Comparison of ENCODE assay signal across 19 cellular contexts in the genomic region with DNA sequence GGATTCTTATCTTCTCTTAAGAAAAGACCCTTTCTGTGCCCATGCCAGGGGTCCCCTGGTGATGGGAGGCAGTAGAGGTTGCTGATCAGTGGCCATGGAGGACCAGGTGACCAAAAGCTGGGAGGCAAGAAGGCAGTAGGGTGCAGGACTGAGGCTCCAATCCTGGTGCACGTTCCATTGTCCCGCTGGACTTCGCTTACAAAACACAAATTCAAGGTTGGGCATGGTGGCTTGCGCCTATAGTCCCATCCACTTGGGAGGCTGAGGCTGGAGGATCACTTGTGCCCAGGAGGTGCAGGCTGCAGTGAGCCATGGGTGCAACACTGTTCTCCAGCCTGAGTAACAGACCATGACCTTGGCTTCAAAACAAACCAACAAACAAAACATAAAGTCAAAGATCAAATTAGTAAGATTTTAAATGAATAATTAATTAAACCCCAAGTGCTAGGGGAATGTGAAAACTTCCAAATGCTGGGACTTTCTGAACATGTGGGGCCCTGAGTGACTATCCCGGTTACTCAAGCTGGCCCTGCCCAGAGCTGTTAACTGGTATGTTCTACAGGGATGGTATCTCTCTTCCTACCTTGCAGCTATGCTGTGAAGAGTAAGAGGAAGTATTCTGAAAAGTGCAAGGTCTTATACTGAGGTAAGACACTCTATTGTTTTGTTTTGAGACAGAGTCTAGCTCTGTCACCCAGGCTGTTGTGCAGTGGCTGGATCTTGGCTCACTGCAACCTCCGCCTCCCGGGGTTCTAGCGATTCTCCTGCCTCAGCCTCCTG.
A peak's percentile ranks its signal among the peaks of the same experiment; 100 is the strongest.
DNase-seq lines count a peak whose midpoint lies in the region; ATAC-seq and TF ChIP-seq lines count a peak whose summit lies in the region.
"Had no signal": no experiment of that assay in that cellular context is flagged by ENCODE, and none has a peak within 500 bp of the region (broad histone marks: within the 10 kb centered on the region; RNA-seq: fewer than 3 reads in every experiment).

No MANE protein-coding gene starts in this region.

- H4K20me1 ChIP-seq in Karpas-422 (ENCODE audit: insufficient read depth, low read depth, low read length) = no peaks in the 10 kb centered on the region
- no peaks in the 10 kb centered on the region for H4K20me1 ChIP-seq in GM23338 (replicated peaks; ENCODE audit: insufficient read depth)

- peak overlapping the region; percentile 29 for H3K27ac Mint-ChIP-seq in activated CD4-positive, alpha-beta T cell treated with anti-CD3 and anti-CD28 coated beads, Interleukin-2, amount 10 ng/mL, durations not matched to agents 24 days and 14 days
- H3K27ac Mint-ChIP-seq in dendritic cell treated with granulocyte-macrophage colony-stimulating factor and Interleukin-4, amounts not matched to agents 40 ng/mL and 50 ng/mL, for 4 days = peak overlapping the region; percentile 46
- H3K27ac Mint-ChIP-seq in GM23338 = no peak overlapping the region

- peak overlapping the region; percentile 32; the same call in 1 of the 2 replicates for H3K9ac ChIP-seq in Karpas-422 (ENCODE audit: low read length)

- intact Hi-C loops in activated CD4-positive, alpha-beta T cell treated with anti-CD3 and anti-CD28 coated beads, Interleukin-2, amount 10 ng/mL, durations not matched to agents 24 days and 14 days (cut with micrococcal nuclease) = no loop called here
- intact Hi-C loops in dendritic cell treated with granulocyte-macrophage colony-stimulating factor and Interleukin-4, amounts not matched to agents 40 ng/mL and 50 ng/mL, for 4 days (cut with micrococcal nuclease) = loop anchor here (5.0 kb wide), 1 partner anchor 55 kb away; no protein-coding TSS in a partner anchor

- H3K4me1 Mint-ChIP-seq in activated CD4-positive, alpha-beta T cell treated with anti-CD3 and anti-CD28 coated beads, Interleukin-2, amount 10 ng/mL, durations not matched to agents 24 days and 14 days = peaks cover 59% of the 10 kb centered on the region
- H3K4me1 Mint-ChIP-seq in dendritic cell treated with granulocyte-macrophage colony-stimulating factor and Interleukin-4, amounts not matched to agents 40 ng/mL and 50 ng/mL, for 4 days (ENCODE audit: low read depth) = peaks cover 67% of the 10 kb centered on the region
- peaks cover 28% of the 10 kb centered on the region for H3K4me1 Mint-ChIP-seq in GM23338

- H3K4me3 Mint-ChIP-seq in activated CD4-positive, alpha-beta T cell treated with anti-CD3 and anti-CD28 coated beads, Interleukin-2, amount 10 ng/mL, durations not matched to agents 24 days and 14 days = no peak overlapping the region
- no peak overlapping the region for H3K4me3 Mint-ChIP-seq in dendritic cell treated with granulocyte-macrophage colony-stimulating factor and Interleukin-4, amounts not matched to agents 40 ng/mL and 50 ng/mL, for 4 days
- H3K4me3 Mint-ChIP-seq in GM23338 = no peak overlapping the region

- no peaks in the 10 kb centered on the region for H3K9me3 Mint-ChIP-seq in activated CD4-positive, alpha-beta T cell treated with anti-CD3 and anti-CD28 coated beads, Interleukin-2, amount 10 ng/mL, durations not matched to agents 24 days and 14 days
- no peaks in the 10 kb centered on the region for H3K9me3 Mint-ChIP-seq in dendritic cell treated with granulocyte-macrophage colony-stimulating factor and Interleukin-4, amounts not matched to agents 40 ng/mL and 50 ng/mL, for 4 days
- no peaks in the 10 kb centered on the region for H3K9me3 Mint-ChIP-seq in GM23338

- H3K79me2 ChIP-seq in Karpas-422 (ENCODE audit: low read length) (no peaks in the 10 kb centered on the region), GM23338 (replicated peaks; ENCODE audit: insufficient read depth) (no peaks in the 10 kb centered on the region)

- H3K4me3 ChIP-seq in Karpas-422 (ENCODE audit: low read length) = no peak overlapping the region
- H3K4me3 ChIP-seq in effector memory CD4-positive, alpha-beta T cell (ENCODE audit: insufficient read depth, low read depth, low read length, poor library complexity, severe bottlenecking) = no peak overlapping the region
- no peak overlapping the region for H3K4me3 ChIP-seq in GM23338
- H3K4me3 ChIP-seq: body of pancreas, pancreas, smooth muscle cell had no signal

- peaks cover 77% of the 10 kb centered on the region for H3K4me1 ChIP-seq in Karpas-422 (ENCODE audit: low read length)
- H3K4me1 ChIP-seq in effector memory CD4-positive, alpha-beta T cell (ENCODE audit: control insufficient read depth, insufficient read depth, low read length, poor library complexity, severe bottlenecking) = peaks cover 20% of the 10 kb centered on the region
- H3K4me1 ChIP-seq in GM23338 (ENCODE audit: insufficient read depth) = peaks cover 22% of the 10 kb centered on the region; the same call in 1 of the 2 replicates

- no peak for TF ChIP-seq CTCF in GM23338 (conservative IDR thresholded peaks at IDR 0.05; ENCODE audit: low read depth in 2 of 2)

- H3K27me3 ChIP-seq in Karpas-422 (ENCODE audit: low read length) (no peaks in the 10 kb centered on the region), GM23338 (ENCODE audit: insufficient read depth) (no peaks in the 10 kb centered on the region)
- H3K27me3 ChIP-seq in effector memory CD4-positive, alpha-beta T cell (replicated peaks; ENCODE audit: control insufficient read depth, insufficient read depth, low read length, poor library complexity, severe bottlenecking) = no peaks in the 10 kb centered on the region
- H3K27me3 ChIP-seq: body of pancreas, pancreas had no signal

- no peaks in the 10 kb centered on the region for H3F3A ChIP-seq in GM23338 (replicated peaks; ENCODE audit: low read depth)

- H3K27ac ChIP-seq in Karpas-422 (ENCODE audit: low read length) = peak overlapping the region; percentile 95
- H3K27ac ChIP-seq in effector memory CD4-positive, alpha-beta T cell (ENCODE audit: insufficient read depth, low read length, poor library complexity, severe bottlenecking) = no peak overlapping the region
- H3K27ac ChIP-seq in GM23338 (ENCODE audit: low read depth) = no peak overlapping the region
- H3K27ac ChIP-seq: body of pancreas, pancreas had no signal

- H3K9me3 ChIP-seq in Karpas-422 (ENCODE audit: low read length) = no peaks in the 10 kb centered on the region
- H3K9me3 ChIP-seq in effector memory CD4-positive, alpha-beta T cell (ENCODE audit: control insufficient read depth, low read length) = no peaks in the 10 kb centered on the region
- H3K9me3 ChIP-seq: body of pancreas, pancreas had no signal

- no peaks in the 10 kb centered on the region for H3K36me3 Mint-ChIP-seq in activated CD4-positive, alpha-beta T cell treated with anti-CD3 and anti-CD28 coated beads, Interleukin-2, amount 10 ng/mL, durations not matched to agents 24 days and 14 days (ENCODE audit: low read depth)
- H3K36me3 Mint-ChIP-seq in dendritic cell treated with granulocyte-macrophage colony-stimulating factor and Interleukin-4, amounts not matched to agents 40 ng/mL and 50 ng/mL, for 4 days (ENCODE audit: low read depth) = no peaks in the 10 kb centered on the region
- H3K36me3 Mint-ChIP-seq in GM23338 (ENCODE audit: low read depth) = no peaks in the 10 kb centered on the region

- DNase-seq in activated CD4-positive, alpha-beta T cell treated with anti-CD3 and anti-CD28 coated beads, Interleukin-2, amount 10 ng/mL, durations not matched to agents 24 days and 14 days = no peak
- no peak for DNase-seq in activated CD4-positive, alpha-beta T cell treated with anti-CD3 and anti-CD28 coated beads for 48 hours
- peak; percentile 58 for DNase-seq in Karpas-422
- DNase-seq in renal cortical epithelial cell (ENCODE audit: low read depth) = peak; percentile 14
- no peak for DNase-seq in effector memory CD4-positive, alpha-beta T cell
- no peak for DNase-seq in GM23338 (ENCODE audit: low spot score)
- DNase-seq: activated CD8-positive, alpha-beta memory T cell treated with anti-CD3 and anti-CD28 coated beads for 24 hours; activated effector memory CD4-positive, alpha-beta T cell treated with anti-CD3 and anti-CD28 coated beads, Interleukin-2, amount 50 U/mL, for 16 hours; dermis blood vessel endothelial cell; head of caudate nucleus; NCI-H1436 treated with DMSO at 0.1 percent for 48 hours; NCI-H345; pancreas; SIG-M5; stimulated activated naive CD8-positive, alpha-beta T cell treated with anti-CD3 and anti-CD28 coated beads, Interleukin-15, Interleukin-2, amounts not matched to agents 100 U/mL and 50 U/mL, for 24 hours had no signal

- H3K36me3 ChIP-seq in Karpas-422 (ENCODE audit: insufficient read depth, low read length) (no peaks in the 10 kb centered on the region), GM23338 (ENCODE audit: insufficient read depth) (no peaks in the 10 kb centered on the region)
- no peaks in the 10 kb centered on the region for H3K36me3 ChIP-seq in effector memory CD4-positive, alpha-beta T cell (ENCODE audit: control insufficient read depth, insufficient read depth, low read length)
- H3K36me3 ChIP-seq: pancreas had no signal

- no peak overlapping the region for H2AFZ ChIP-seq in Karpas-422 (ENCODE audit: low read length)
- H2AFZ ChIP-seq in GM23338 = no peak overlapping the region

- no peaks in the 10 kb centered on the region for H3K9me2 ChIP-seq in Karpas-422 (replicated peaks; ENCODE audit: insufficient read depth, low read length)
- H3K9me2 ChIP-seq in GM23338 (ENCODE audit: insufficient read depth) = no peaks in the 10 kb centered on the region

- H3K27me3 Mint-ChIP-seq in activated CD4-positive, alpha-beta T cell treated with anti-CD3 and anti-CD28 coated beads, Interleukin-2, amount 10 ng/mL, durations not matched to agents 24 days and 14 days = peaks cover 2% of the 10 kb centered on the region
- H3K27me3 Mint-ChIP-seq in dendritic cell treated with granulocyte-macrophage colony-stimulating factor and Interleukin-4, amounts not matched to agents 40 ng/mL and 50 ng/mL, for 4 days = no peaks in the 10 kb centered on the region
- H3K27me3 Mint-ChIP-seq in GM23338 (ENCODE audit: insufficient read depth, low read depth, poor library complexity) = peaks cover 19% of the 10 kb centered on the region

- H3K4me2 ChIP-seq in Karpas-422 (ENCODE audit: low read depth, low read length, poor library complexity, severe bottlenecking) (peak overlapping the region; percentile 16), GM23338 (no peak overlapping the region)
- H3K4me2 ChIP-seq: smooth muscle cell had no signal

- ATAC-seq in HG02970 (IDR thresholded peaks at IDR 0.05; ENCODE audit: low FRiP score, unreplicated experiment) (no peak), GM23338 (no peak)
- ATAC-seq: body of pancreas; stimulated activated naive CD8-positive, alpha-beta T cell treated with anti-CD3 and anti-CD28 coated beads, Interleukin-15, Interleukin-2, amounts not matched to agents 100 U/mL and 50 U/mL, for 24 hours had no signal

TF ChIP-seq in GM23338, 12 proteins besides CTCF, POLR2A, EP300 and RAD21 (continues in another document):
- TF ChIP-seq EZH2 (IDR thresholded peaks at IDR 0.05; ENCODE audit: low read depth, unreplicated experiment) (no peak), EZH2phosphoT487 (IDR thresholded peaks at IDR 0.05; ENCODE audit: unreplicated experiment) (no peak), POLR2AphosphoS5 (IDR thresholded peaks at IDR 0.05; ENCODE audit: low read depth) (no peak), CREB1 (CRISPR knock-in tag; IDR thresholded peaks at IDR 0.05; ENCODE audit: low read depth) (no peak), STAT1 (IDR thresholded peaks at IDR 0.05; ENCODE audit: unreplicated experiment) (no peak), ZNF331 (CRISPR knock-in tag; IDR thresholded peaks at IDR 0.05; ENCODE audit: low read depth) (no peak)

Comparison
In these comparisons a context has a peak if more than half of its experiments do, and no peak if none do; other contexts are left out.
1. DNase-seq: peak in Karpas-422 (single experiment) and renal cortical epithelial cell (single experiment); none in activated CD4-positive, alpha-beta T cell treated with anti-CD3 and anti-CD28 coated beads, Interleukin-2, amount 10 ng/mL, durations not matched to agents 24 days and 14 days (single experiment), activated CD4-positive, alpha-beta T cell treated with anti-CD3 and anti-CD28 coated beads for 48 hours (single experiment), effector memory CD4-positive, alpha-beta T cell (0 of 3) and GM23338 (single experiment).